Comparison of ENCODE assay signal across 23 cellular contexts in genomic region chr17:640436-640835, GRCh38.
"Had no signal": no experiment of that assay in that cellular context is flagged by ENCODE, and none has a peak within 500 bp of the region (broad histone marks: within the 10 kb centered on the region; RNA-seq: fewer than 3 reads in every experiment).

No MANE protein-coding gene starts in this region.

- H3K27me3 Mint-ChIP-seq: naive B cell; stimulated activated naive B cell treated with anti-CD40 and anti-IgM and Interleukin-4, amounts not matched to agents 10 μg/mL and 1 μg/mL and 100 μg/mL, for 72 hours; stimulated activated naive CD8-positive, alpha-beta T cell treated with anti-CD3 and anti-CD28 coated beads, Interleukin-15, Interleukin-2, amounts not matched to agents 100 ng/mL and 50 ng/mL, for 24 hours had no signal

- H3K27me3 ChIP-seq: gastrocnemius medialis, left lung, neutrophil, right atrium auricular region, tibial nerve, upper lobe of left lung, uterus had no signal

- H3K4me3 Mint-ChIP-seq: mesothelial cell of epicardium; naive B cell; stimulated activated naive B cell treated with anti-CD40 and anti-IgM and Interleukin-4, amounts not matched to agents 10 μg/mL and 1 μg/mL and 100 μg/mL, for 72 hours; stimulated activated naive CD8-positive, alpha-beta T cell treated with anti-CD3 and anti-CD28 coated beads, Interleukin-15, Interleukin-2, amounts not matched to agents 100 ng/mL and 50 ng/mL, for 24 hours had no signal

- H3K4me1 Mint-ChIP-seq: mesothelial cell of epicardium had no signal

- ATAC-seq: gastrocnemius medialis; left cardiac atrium; left lung; mucosa of descending colon; sciatic nerve; stimulated activated naive B cell treated with anti-CD40 and anti-IgM and Interleukin-4, amounts not matched to agents 10 μg/mL and 1 μg/mL and 100 μg/mL, for 72 hours had no signal

- H3K27ac ChIP-seq: coronary artery, gastrocnemius medialis, left lung, neutrophil, prostate gland, right atrium auricular region, thoracic aorta, tibial nerve, upper lobe of left lung, uterus had no signal

- H3K27ac Mint-ChIP-seq: mesothelial cell of epicardium; stimulated activated naive B cell treated with anti-CD40 and anti-IgM and Interleukin-4, amounts not matched to agents 10 μg/mL and 1 μg/mL and 100 μg/mL, for 72 hours; stimulated activated naive CD8-positive, alpha-beta T cell treated with anti-CD3 and anti-CD28 coated beads, Interleukin-15, Interleukin-2, amounts not matched to agents 100 ng/mL and 50 ng/mL, for 24 hours had no signal

- DNase-seq: dermis blood vessel endothelial cell; effector memory CD4-positive, alpha-beta T cell; gastrocnemius medialis; head of caudate nucleus; left cardiac atrium; left lung; mesenchymal stem cell; mucosa of descending colon; naive B cell; stimulated activated CD4-positive, alpha-beta T cell treated with anti-CD3 and anti-CD28 coated beads, Interleukin-2, amount 100 ng/mL, for 24 hours; stimulated activated CD4-positive, alpha-beta T cell treated with anti-CD3 and anti-CD28 coated beads, Interleukin-4, amount 100 ng/mL, for 24 hours; stimulated activated naive B cell treated with anti-CD40 and anti-IgM and Interleukin-4, amounts not matched to agents 10 μg/mL and 1 μg/mL and 100 μg/mL, for 72 hours; upper lobe of left lung; uterus had no signal

- H3K4me1 ChIP-seq: gastrocnemius medialis, left lung, prostate gland, right atrium auricular region, tibial nerve, upper lobe of left lung, uterus had no signal
